In genomic region chr16:64659863-64660262, GRCh38 we compare ENCODE assay signal across 8 cellular contexts.
"Had no signal": no experiment of that assay in that cellular context is flagged by ENCODE, and none has a peak within 500 bp of the region (broad histone marks: within the 10 kb centered on the region; RNA-seq: fewer than 3 reads in every experiment).

No MANE protein-coding gene starts in this region.

- DNase-seq: GM23248, GOT3, H7, H9, HCEC 1CT had no signal

- H2AFZ ChIP-seq: GM23248, GM23338 had no signal

- H3K4me1 ChIP-seq: HAP-1 had no signal

- H3K4me3 Mint-ChIP-seq: GM23338, H9 had no signal

- H3K4me1 Mint-ChIP-seq: GM23338, H9 had no signal

- H3K9ac ChIP-seq: GM23248 had no signal

- H3K4me2 ChIP-seq: GM23338 had no signal

- H3K27ac Mint-ChIP-seq: GM23338, H9 had no signal

- H3K4me3 ChIP-seq: GM23248, GM23338, HAP-1 had no signal

- H3K9me3 Mint-ChIP-seq: GM23338, H9 had no signal

- H3K27ac ChIP-seq: GM23248 had no signal

- H3K36me3 ChIP-seq: HAP-1 had no signal

- H3K9me3 ChIP-seq: HAP-1 had no signal

- ATAC-seq: GM23338, HCT116 had no signal
